Comparison of ENCODE assay signal across 9 cellular contexts in the genomic region with DNA sequence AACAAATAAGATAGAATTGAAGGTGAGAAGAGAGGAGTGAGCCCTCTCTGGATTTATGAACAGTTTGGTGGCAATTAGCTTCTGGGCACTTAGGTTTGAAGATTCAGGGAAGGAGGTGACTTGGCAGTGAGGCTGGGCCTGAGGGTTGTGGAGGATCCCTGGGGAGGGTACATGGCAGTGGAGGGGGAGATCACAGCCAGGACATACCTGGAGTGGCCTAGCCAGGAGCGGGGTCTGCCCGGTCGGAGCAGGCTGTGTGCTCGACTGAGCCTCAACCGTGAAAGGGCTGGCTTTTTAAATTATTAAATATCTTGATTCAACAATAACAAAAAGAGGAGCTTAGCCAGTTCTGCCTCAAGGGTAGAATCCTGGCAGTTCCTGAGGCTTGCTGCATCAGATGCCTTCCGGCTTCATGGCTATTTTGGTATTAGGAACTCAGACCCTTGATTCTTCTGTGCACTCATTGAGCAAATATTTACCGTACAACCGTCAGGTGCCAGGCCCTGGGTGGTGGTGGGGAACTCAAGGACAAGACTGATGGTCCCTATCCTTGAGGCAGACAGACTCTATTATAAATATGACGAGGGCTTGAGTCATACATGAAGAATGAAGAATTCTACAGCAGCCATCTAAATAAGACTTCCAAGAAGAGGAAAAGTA.
A peak's percentile ranks its signal among the peaks of the same experiment; 100 is the strongest.
DNase-seq lines count a peak whose midpoint lies in the region; ATAC-seq and TF ChIP-seq lines count a peak whose summit lies in the region.
"Had no signal": no experiment of that assay in that cellular context is flagged by ENCODE, and none has a peak within 500 bp of the region (broad histone marks: within the 10 kb centered on the region; RNA-seq: fewer than 3 reads in every experiment).

No MANE protein-coding gene starts in this region.

- no peaks in the 10 kb centered on the region for H4K20me1 ChIP-seq in HCT116 (ENCODE audit: insufficient read depth)
- H4K20me1 ChIP-seq in SK-N-SH (ENCODE audit: insufficient read depth): no peaks in the 10 kb centered on the region

- H3K4me2 ChIP-seq in HCT116 (ENCODE audit: low read length): peak overlapping the region; percentile 33
- H3K4me2 ChIP-seq in SK-N-SH: peak overlapping the region; percentile 71

- H2AFZ ChIP-seq in HCT116 (ENCODE audit: low read depth, low read length, poor library complexity, severe bottlenecking): no peak overlapping the region
- H2AFZ ChIP-seq in SK-N-SH (ENCODE audit: low read depth): no peak overlapping the region; the same call in 1 of the 2 replicates

- H3K4me3 ChIP-seq in HCT116 (replicated peaks in 1 of 2; ENCODE audit: low read depth in 1 of 2, low read length in 2 of 2) (no peak overlapping the region), SK-N-SH (ENCODE audit: low read depth in 2 of 2, low read length in 1 of 2) (no peak overlapping the region; a peak in 1 of 4 replicates), heart left ventricle (no peak overlapping the region), stomach (no peak overlapping the region), WERI-Rb-1 (ENCODE audit: low read depth, low read length) (no peak overlapping the region)

- BruUV-seq in HCT116 (replicated peaks; lab: Mats Ljungman, UMichigan): no TSS peak

- 15% methylated on average over 9 of the region's 9 CpGs for WGBS in SK-N-SH (ENCODE audit: low lambda C conversion rate)
- 63 to 73% (median 67%) methylated on average over 9 of the region's 9 CpGs for WGBS in heart left ventricle, 4 donors
- 53 to 65% (median 57%) methylated on average over 9 of the region's 9 CpGs for WGBS in stomach, 5 donors

- no peak overlapping the region for H3K27ac ChIP-seq in HCT116 (ENCODE audit: low read depth, low read length)
- peak overlapping the region; percentile 67 to 100; a peak in 3 of 4 replicates for H3K27ac ChIP-seq in SK-N-SH (ENCODE audit: low read depth in 2 of 2, low read length in 1 of 2)
- peak overlapping the region in 11 of 12 donors; percentile 34 to 81 (median 66) for H3K27ac ChIP-seq in heart left ventricle
- peak overlapping the region in 2 of 5 donors; percentile 49 to 74 for H3K27ac ChIP-seq in stomach
- H3K27ac ChIP-seq in WERI-Rb-1: no peak overlapping the region

- ATAC-seq in HCT116: peak; percentile 32; the same call in 1 of the 2 replicates
- peak in 3 of 4 donors; percentile 7 to 67 (median 61) for ATAC-seq in heart left ventricle
- ATAC-seq in stimulated activated naive B cell treated with anti-CD40 and anti-IgM and Interleukin-4, amounts not matched to agents 10 μg/mL and 1 μg/mL and 100 μg/mL, for 72 hours (replicated peaks): no peak
- ATAC-seq in GM18511 (IDR thresholded peaks at IDR 0.05; ENCODE audit: unreplicated experiment): no peak

- H3K9ac ChIP-seq in HCT116 (ENCODE audit: low read length) (no peak overlapping the region), SK-N-SH (peak overlapping the region; percentile 81)

- TF ChIP-seq EP300 in SK-N-SH (IDR thresholded peaks at IDR 0.05; ENCODE audit: borderline replicate concordance in 1 of 2, low read depth in 1 of 2, low read length in 1 of 2): peak; percentile 17 to 98; a peak in 2 of 4 replicates
- no peak for TF ChIP-seq EP300 in stomach (IDR thresholded peaks at IDR 0.05)

- no peaks in the 10 kb centered on the region for H3K27me3 ChIP-seq in HCT116 (ENCODE audit: insufficient read depth, low read length)
- H3K27me3 ChIP-seq in SK-N-SH (ENCODE audit: insufficient read depth): no peaks in the 10 kb centered on the region
- no peaks in the 10 kb centered on the region for H3K27me3 ChIP-seq in heart left ventricle
- no peaks in the 10 kb centered on the region for H3K27me3 ChIP-seq in stomach
- no peaks in the 10 kb centered on the region for H3K27me3 ChIP-seq in WERI-Rb-1 (ENCODE audit: insufficient read depth, low read depth, severe bottlenecking)

- H3K36me3 ChIP-seq in HCT116 (ENCODE audit: control insufficient read depth in 1 of 2, insufficient read depth in 2 of 2, low read length in 2 of 2): no peaks in the 10 kb centered on the region
- H3K36me3 ChIP-seq in SK-N-SH (replicated peaks in 1 of 2; ENCODE audit: control insufficient read depth in 1 of 2, insufficient read depth in 2 of 2, low read length in 1 of 2): no peaks in the 10 kb centered on the region
- peaks cover 0 to 21% (median 6%) of the 10 kb centered on the region in 9 donors for H3K36me3 ChIP-seq in heart left ventricle
- no peaks in the 10 kb centered on the region for H3K36me3 ChIP-seq in stomach
- H3K36me3 ChIP-seq in WERI-Rb-1: no peaks in the 10 kb centered on the region

- CTCF ChIA-PET in HCT116 (lab: Charles Lee): interaction anchor here (0.9 to 1.3 kb wide), 4 partner anchors 23 to 104 kb away, joined by 3 to 6 read pairs (median 4); no protein-coding TSS in a partner anchor
- CTCF ChIA-PET in SK-N-SH (lab: Yijun Ruan, JAX): interaction anchor here (1.2 to 3.2 kb wide), 2 partner anchors 85 to 295 kb away, joined by 3 to 18 read pairs; no protein-coding TSS in a partner anchor

- H3K9me2 ChIP-seq in HCT116 (ENCODE audit: insufficient read depth) (no peaks in the 10 kb centered on the region), SK-N-SH (no peaks in the 10 kb centered on the region)

- TF ChIP-seq POLR2A in HCT116 (IDR thresholded peaks at IDR 0.05; ENCODE audit: borderline replicate concordance, extremely low read depth, insufficient read depth, insufficient read length) (no peak), heart left ventricle (IDR thresholded peaks at IDR 0.05) (no peak), stomach (IDR thresholded peaks at IDR 0.05) (no peak)

- no peak for TF ChIP-seq CTCF in HCT116 (IDR thresholded peaks at IDR 0.05 in 2 of 3, conservative IDR thresholded peaks at IDR 0.05 in 1 of 3; ENCODE audit: borderline replicate concordance in 1 of 3, insufficient read depth in 1 of 3, low read depth in 2 of 3, low read length in 2 of 3)
- no peak for TF ChIP-seq CTCF in SK-N-SH (IDR thresholded peaks at IDR 0.05)
- no peak for TF ChIP-seq CTCF in heart left ventricle (IDR thresholded peaks at IDR 0.05)
- TF ChIP-seq CTCF in stomach (IDR thresholded peaks at IDR 0.05): no peak
- no peak for TF ChIP-seq CTCF in WERI-Rb-1 (IDR thresholded peaks at IDR 0.05; ENCODE audit: low read depth, low read length)

- no peaks in the 10 kb centered on the region for H3K4me1 Mint-ChIP-seq in stimulated activated naive B cell treated with anti-CD40 and anti-IgM and Interleukin-4, amounts not matched to agents 10 μg/mL and 1 μg/mL and 100 μg/mL, for 72 hours

- H3K36me3 Mint-ChIP-seq in stimulated activated naive B cell treated with anti-CD40 and anti-IgM and Interleukin-4, amounts not matched to agents 10 μg/mL and 1 μg/mL and 100 μg/mL, for 72 hours: no peaks in the 10 kb centered on the region

- peaks cover 3 to 11% of the 10 kb centered on the region in 2 donors for H3K27me3 Mint-ChIP-seq in stimulated activated naive B cell treated with anti-CD40 and anti-IgM and Interleukin-4, amounts not matched to agents 10 μg/mL and 1 μg/mL and 100 μg/mL, for 72 hours

- H3F3A ChIP-seq in SK-N-SH (replicated peaks; ENCODE audit: insufficient read depth): peaks cover 35% of the 10 kb centered on the region

- intact Hi-C loops in HCT116 (cut with micrococcal nuclease): no loop called here
- intact Hi-C loops in heart left ventricle (cut with DNase I): loop anchor here in 2 of 10 donors (10.0 kb wide), 2 partner anchors 168 to 178 kb away; partner anchors contain the start of genes FNTB (in 1 of the 2) and RAB15 (in 1 of the 2)
- intact Hi-C loops in stomach (cut with DNase I; ENCODE audit: low total_unique reads): no loop called here

- H3K4me3 Mint-ChIP-seq in stimulated activated naive B cell treated with anti-CD40 and anti-IgM and Interleukin-4, amounts not matched to agents 10 μg/mL and 1 μg/mL and 100 μg/mL, for 72 hours: no peak overlapping the region

- RAD21 ChIA-PET in HCT116 (lab: Charles Lee; ENCODE audit: low non-redundant PET in 1 of 2, low total read pairs in 2 of 2, uncharacterized antibody in 2 of 2, unreplicated experiment in 2 of 2): no interaction called here

- TF ChIP-seq RAD21 in HCT116 (IDR thresholded peaks at IDR 0.05; ENCODE audit: low read depth) (no peak), SK-N-SH (IDR thresholded peaks at IDR 0.05; ENCODE audit: low read length) (no peak)

- POLR2A ChIA-PET in HCT116 (lab: Charles Lee): no interaction called here
- POLR2A ChIA-PET in SK-N-SH (lab: Yijun Ruan, JAX): no interaction called here

- H3K79me2 ChIP-seq in HCT116 (ENCODE audit: insufficient read depth, low read length) (no peaks in the 10 kb centered on the region), SK-N-SH (ENCODE audit: insufficient read depth) (no peaks in the 10 kb centered on the region)

- H3K9me3 ChIP-seq in HCT116 (ENCODE audit: control insufficient read depth in 1 of 2, insufficient read depth in 1 of 2, low read depth in 1 of 2, low read length in 2 of 2): no peaks in the 10 kb centered on the region
- no peaks in the 10 kb centered on the region for H3K9me3 ChIP-seq in SK-N-SH
- no peaks in the 10 kb centered on the region for H3K9me3 ChIP-seq in heart left ventricle
- H3K9me3 ChIP-seq in stomach: no peaks in the 10 kb centered on the region
- no peaks in the 10 kb centered on the region for H3K9me3 ChIP-seq in WERI-Rb-1 (ENCODE audit: severe bottlenecking)

- H3K9me3 Mint-ChIP-seq in stimulated activated naive B cell treated with anti-CD40 and anti-IgM and Interleukin-4, amounts not matched to agents 10 μg/mL and 1 μg/mL and 100 μg/mL, for 72 hours: no peaks in the 10 kb centered on the region

- DNase-seq in HCT116 (ENCODE audit: low read depth, low spot score) (no peak), SK-N-SH (no peak), heart left ventricle (peak in 1 of 5 donors; percentile 50), stomach (peak; percentile 30), WERI-Rb-1 (no peak)
- no peak for DNase-seq in stimulated activated naive B cell treated with anti-CD40 and anti-IgM and Interleukin-4, amounts not matched to agents 10 μg/mL and 1 μg/mL and 100 μg/mL, for 72 hours
- DNase-seq: activated T-cell treated with anti-CD3 and anti-CD28 coated beads, Interleukin-2, amount 50 U/mL, for 48 hours; NCI-H526 had no signal

- peaks cover 2 to 21% of the 10 kb centered on the region in 2 experiments; a peak in 2 of 4 replicates for H3K4me1 ChIP-seq in HCT116 (ENCODE audit: control insufficient read depth in 1 of 2, insufficient read depth in 2 of 2, low read length in 2 of 2)
- H3K4me1 ChIP-seq in SK-N-SH (ENCODE audit: control insufficient read depth in 1 of 2, insufficient read depth in 2 of 2, low read depth in 1 of 2, low read length in 1 of 2): peaks cover 10 to 26% of the 10 kb centered on the region in 2 experiments; a peak in 3 of 4 replicates
- H3K4me1 ChIP-seq in heart left ventricle: peaks cover 0 to 25% (median 15%) of the 10 kb centered on the region in 12 donors
- H3K4me1 ChIP-seq in stomach: peaks cover 6 to 23% (median 7%) of the 10 kb centered on the region in 4 donors

- no peak overlapping the region for H3K27ac Mint-ChIP-seq in stimulated activated naive B cell treated with anti-CD40 and anti-IgM and Interleukin-4, amounts not matched to agents 10 μg/mL and 1 μg/mL and 100 μg/mL, for 72 hours

TF ChIP-seq in HCT116, 20 proteins besides CTCF, POLR2A, EP300 and RAD21 (continues in another document):
- TF ChIP-seq SRF (IDR thresholded peaks at IDR 0.05; ENCODE audit: low read depth) (no peak), CBX3 (IDR thresholded peaks at IDR 0.05; ENCODE audit: low read depth) (0 out of 2 replicates have a peak, but pooled peaks have one; percentile 7)

Comparison
In these comparisons a context has a peak if more than half of its experiments do, and no peak if none do; other contexts are left out.
1. ATAC-seq: peak in HCT116 (single experiment) and heart left ventricle (3 of 4); none in stimulated activated naive B cell treated with anti-CD40 and anti-IgM and Interleukin-4, amounts not matched to agents 10 μg/mL and 1 μg/mL and 100 μg/mL, for 72 hours (0 of 2) and GM18511 (single experiment).
2. H3K27ac ChIP-seq: peak in SK-N-SH (2 of 2) and heart left ventricle (11 of 12); none in HCT116 (single experiment) and WERI-Rb-1 (single experiment).
3. Of the 11 proteins assayed by ChIP-seq in both SK-N-SH and HCT116: peak only in SK-N-SH: ELF1, JUND, MAX, POLR2AphosphoS5, REST, SIN3A and 2 more; only in HCT116: none; in both: none; in neither: 3.